ENCODE assay signal across 8 cellular contexts in genomic region chr3:184230603-184231528, GRCh38. TPM values are rescaled to one million over a fixed set of nuclear protein-coding genes. Genes with fewer than 3 reads are reported as not detected.
DNase-seq lines count a peak whose midpoint lies in the region; ATAC-seq and TF ChIP-seq lines count a peak whose summit lies in the region.

No MANE protein-coding gene starts in this region.

- no peak for TF ChIP-seq EP300 in stomach (IDR thresholded peaks at IDR 0.05)

- CTCF ChIA-PET in GM10248 (lab: Yijun Ruan, JAX), result interaction anchor here (1.3 to 8.6 kb wide), 5 partner anchors 9 to 22 kb away, joined by 4 to 160 read pairs (median 70); partner anchors contain the start of gene EEF1AKMT4

- H3K4me3 ChIP-seq in Peyer's patch (peak overlapping the region; percentile 38 to 54 (median 49)), iPS-11a (ENCODE audit: low read depth, low read length) (peak overlapping the region; percentile 13), stomach (peak overlapping the region; percentile 48 to 64 (median 58)), aorta (ENCODE audit: low read length in 2 of 2) (peak overlapping the region in 1 of 2 donors; percentile 60)

- H3K36me3 Mint-ChIP-seq in activated CD4-positive, alpha-beta T cell treated with anti-CD3 and anti-CD28 coated beads, Interleukin-2, amount 10 ng/mL, durations not matched to agents 24 days and 14 days (ENCODE audit: low read depth), result peaks cover 2% of the 10 kb centered on the region

- H3K4me1 Mint-ChIP-seq in activated CD4-positive, alpha-beta T cell treated with anti-CD3 and anti-CD28 coated beads, Interleukin-2, amount 10 ng/mL, durations not matched to agents 24 days and 14 days, result peaks cover 8% of the 10 kb centered on the region

- no peak overlapping the region for H3K27ac ChIP-seq in Peyer's patch
- no peak overlapping the region for H3K27ac ChIP-seq in stomach
- no peak overlapping the region for H3K27ac ChIP-seq in aorta (ENCODE audit: low read depth in 1 of 2, low read length in 2 of 2)

- POLR2A ChIA-PET in GM10248 (lab: Yijun Ruan, JAX), result no interaction called here

- H3K27ac Mint-ChIP-seq in activated CD4-positive, alpha-beta T cell treated with anti-CD3 and anti-CD28 coated beads, Interleukin-2, amount 10 ng/mL, durations not matched to agents 24 days and 14 days, result no peak overlapping the region

- H3K4me1 ChIP-seq in Peyer's patch (peaks cover 0 to 22% (median 20%) of the 10 kb centered on the region in 4 donors), stomach (peaks cover 19 to 29% (median 27%) of the 10 kb centered on the region in 4 donors), aorta (ENCODE audit: control insufficient read depth in 1 of 2, insufficient read depth in 2 of 2, low read length in 2 of 2) (no peaks in the 10 kb centered on the region)

- H3K27me3 ChIP-seq in Peyer's patch (peaks cover 0 to 24% of the 10 kb centered on the region in 2 donors), stomach (peaks cover 16 to 91% (median 54%) of the 10 kb centered on the region in 3 donors), aorta (ENCODE audit: control insufficient read depth in 1 of 2, insufficient read depth in 2 of 2, low read length in 1 of 2) (no peaks in the 10 kb centered on the region)

- H3K9me3 ChIP-seq in Peyer's patch, result no peaks in the 10 kb centered on the region
- H3K9me3 ChIP-seq in stomach, result no peaks in the 10 kb centered on the region
- no peaks in the 10 kb centered on the region for H3K9me3 ChIP-seq in aorta (ENCODE audit: control insufficient read depth, low read length)

- WGBS in stomach, 5 donors, result 5 to 15% (median 9%) methylated on average over 20 to 79 of the region's 79 CpGs
- 5 to 11% methylated on average over 30 to 79 of the region's 79 CpGs for WGBS in aorta, 2 donors

- TF ChIP-seq POLR2A in Peyer's patch (IDR thresholded peaks at IDR 0.05), result no peak
- TF ChIP-seq POLR2A in stomach (IDR thresholded peaks at IDR 0.05), result no peak

- ATAC-seq in aorta (ENCODE audit: low FRiP score), result no peak

- peak overlapping the region; percentile 50 for H3K4me3 Mint-ChIP-seq in activated CD4-positive, alpha-beta T cell treated with anti-CD3 and anti-CD28 coated beads, Interleukin-2, amount 10 ng/mL, durations not matched to agents 24 days and 14 days

- no peak for DNase-seq in activated CD4-positive, alpha-beta T cell treated with anti-CD3 and anti-CD28 coated beads, Interleukin-2, amount 10 ng/mL, durations not matched to agents 24 days and 14 days
- DNase-seq in activated CD4-positive, alpha-beta T cell treated with anti-CD3 and anti-CD28 coated beads for 4 hours, result no peak
- no peak for DNase-seq in Peyer's patch
- DNase-seq in stomach, result peak; percentile 43
- DNase-seq in aorta, result no peak
- DNase-seq in ureter (ENCODE audit: low spot score), result no peak
- no peak for DNase-seq in GM10248 (ENCODE audit: extremely low spot score)

- H3K9me3 Mint-ChIP-seq in activated CD4-positive, alpha-beta T cell treated with anti-CD3 and anti-CD28 coated beads, Interleukin-2, amount 10 ng/mL, durations not matched to agents 24 days and 14 days, result no peaks in the 10 kb centered on the region

- intact Hi-C loops in activated CD4-positive, alpha-beta T cell treated with anti-CD3 and anti-CD28 coated beads, Interleukin-2, amount 10 ng/mL, durations not matched to agents 24 days and 14 days (cut with micrococcal nuclease), result no loop called here
- intact Hi-C loops in stomach (cut with DNase I; ENCODE audit: low total_unique reads) (loop anchor here (10.0 kb wide), 1 partner anchor 336 kb away; no protein-coding TSS in a partner anchor), aorta (cut with DNase I) (no loop called here)

- no peaks in the 10 kb centered on the region for H3K36me3 ChIP-seq in Peyer's patch
- H3K36me3 ChIP-seq in stomach, result no peaks in the 10 kb centered on the region
- no peaks in the 10 kb centered on the region for H3K36me3 ChIP-seq in aorta (ENCODE audit: control insufficient read depth in 1 of 2, insufficient read depth in 2 of 2, low read length in 1 of 2)

- no peak for TF ChIP-seq CTCF in Peyer's patch (IDR thresholded peaks at IDR 0.05)
- no peak for TF ChIP-seq CTCF in stomach (IDR thresholded peaks at IDR 0.05)
- TF ChIP-seq CTCF in GM10248 (IDR thresholded peaks at IDR 0.05; ENCODE audit: control extremely low read depth, extremely low read depth, low read depth, missing control alignments), result no peak

- H3K27me3 Mint-ChIP-seq in activated CD4-positive, alpha-beta T cell treated with anti-CD3 and anti-CD28 coated beads, Interleukin-2, amount 10 ng/mL, durations not matched to agents 24 days and 14 days, result peaks cover 50% of the 10 kb centered on the region

RNA-seq across cellular contexts. Expression of gene VWA5B2, which starts 1.5 kb away (rescaled TPM):
- total RNA-seq in activated CD4-positive, alpha-beta T cell treated with anti-CD3 and anti-CD28 coated beads, Interleukin-2, amount 10 ng/mL, durations not matched to agents 24 days and 14 days, result not detected in 2 replicates
- 1 to 10 TPM in 3 of 4 donors, under 1 TPM in 1; 0.83 to 9.1 (median 6.9) TPM for total RNA-seq in Peyer's patch
- 10 to 100 TPM in 2 of 5 donors, 1 to 10 TPM in 2, under 1 TPM in 1; under 0.01 to 100.0 (median 2.4) TPM for total RNA-seq in stomach
- 1 to 10 TPM; 1.6 to 3.5 (median 2.4) TPM for polyA plus RNA-seq in stomach
- total RNA-seq in aorta, result not detected
- under 1 TPM in 1 of 2 donors, not detected in 1; 0.10 TPM for polyA plus RNA-seq in aorta
- total RNA-seq in ureter, result not detected

RNA-seq across cellular contexts. Expression of gene ALG3, which starts 17.9 kb away (rescaled TPM):
- 82.5 and 85.3 TPM in 2 replicates for total RNA-seq in activated CD4-positive, alpha-beta T cell treated with anti-CD3 and anti-CD28 coated beads, Interleukin-2, amount 10 ng/mL, durations not matched to agents 24 days and 14 days
- total RNA-seq in Peyer's patch (10 to 100 TPM; 19.0 to 63.6 (median 56.8) TPM), stomach (100 to 1,000 TPM in 1 of 5 donors, 10 to 100 TPM in 4; 17.1 to 253 (median 24.1) TPM), aorta (10 to 100 TPM; 19.4 to 23.9 TPM), ureter (46.2 TPM)
- polyA plus RNA-seq in stomach (10 to 100 TPM; 20.9 to 22.5 (median 20.9) TPM), aorta (10 to 100 TPM; 12.5 to 30.7 TPM)

RNA-seq across cellular contexts. Expression of gene EEF1AKMT4, which starts 18.6 kb away (rescaled TPM):
- 14.3 and 15.9 TPM in 2 replicates for total RNA-seq in activated CD4-positive, alpha-beta T cell treated with anti-CD3 and anti-CD28 coated beads, Interleukin-2, amount 10 ng/mL, durations not matched to agents 24 days and 14 days
- total RNA-seq in Peyer's patch (1 to 10 TPM; 1.7 to 9.8 (median 5.7) TPM), stomach (10 to 100 TPM in 1 of 5 donors, 1 to 10 TPM in 2, under 1 TPM in 1, not detected in 1; 0.73 to 18.5 (median 4.2) TPM), aorta (1 to 10 TPM; 1.5 to 1.8 TPM), ureter (3.1 TPM)
- polyA plus RNA-seq in stomach (1 to 10 TPM; 4.4 to 6.5 (median 6.4) TPM), aorta (1 to 10 TPM in 1 of 2 donors, under 1 TPM in 1; 0.41 to 3.0 TPM)

RNA-seq across cellular contexts. Expression of gene CAMK2N2, which starts 30.5 kb away (rescaled TPM):
- 0.14 TPM in 2 replicates for total RNA-seq in activated CD4-positive, alpha-beta T cell treated with anti-CD3 and anti-CD28 coated beads, Interleukin-2, amount 10 ng/mL, durations not matched to agents 24 days and 14 days
- total RNA-seq in Peyer's patch, result not detected
- total RNA-seq in stomach, result not detected
- 1 to 10 TPM in 1 of 3 donors, under 1 TPM in 2; 0.58 to 1.2 (median 0.68) TPM for polyA plus RNA-seq in stomach
- total RNA-seq in aorta, result under 1 TPM; 0.26 to 0.36 TPM
- polyA plus RNA-seq in aorta, result not detected
- not detected for total RNA-seq in ureter

RNA-seq across cellular contexts. Expression of gene ABCF3, which starts 44.9 kb away (rescaled TPM):
- 66.9 and 67.6 TPM in 2 replicates for total RNA-seq in activated CD4-positive, alpha-beta T cell treated with anti-CD3 and anti-CD28 coated beads, Interleukin-2, amount 10 ng/mL, durations not matched to agents 24 days and 14 days
- total RNA-seq in Peyer's patch (100 to 1,000 TPM in 3 of 4 donors, 10 to 100 TPM in 1; 94.7 to 136 (median 125) TPM), stomach (100 to 1,000 TPM in 1 of 5 donors, 10 to 100 TPM in 4; 21.6 to 194 (median 55.9) TPM), aorta (10 to 100 TPM; 44.1 to 57.1 TPM), ureter (77.6 TPM)
- polyA plus RNA-seq in stomach (10 to 100 TPM; 43.4 to 45.0 (median 44.5) TPM), aorta (10 to 100 TPM; 30.1 to 75.6 TPM)
